Comparison of ENCODE assay signal across 25 cellular contexts in genomic region chr1:81600878-81601658, GRCh38.
DNase-seq lines count a peak whose midpoint lies in the region; ATAC-seq, FAIRE-seq and TF ChIP-seq lines count a peak whose summit lies in the region.
"Had no signal": no experiment of that assay in that cellular context is flagged by ENCODE, and none has a peak within 500 bp of the region (broad histone marks: within the 10 kb centered on the region; RNA-seq: fewer than 3 reads in every experiment).

No MANE protein-coding gene starts in this region.

- TF ChIP-seq CTCF in A673 (conservative IDR thresholded peaks at IDR 0.05; ENCODE audit: low read depth, low read length): no peak

- no CpG with 5 or more reads among the region's 3 CpGs for WGBS in mesendoderm (ENCODE audit: extremely low coverage, insufficient coverage, low lambda C conversion rate)

- H2BK15ac ChIP-seq in mesendoderm (replicated peaks; ENCODE audit: low read depth): no peak overlapping the region

- intact Hi-C loops in A673 (cut with micrococcal nuclease; ENCODE audit: unreplicated experiment): no loop called here

- H3K4ac ChIP-seq in mesendoderm (ENCODE audit: low read depth, low read length): no peak overlapping the region

- H3K23ac ChIP-seq in mesendoderm (ENCODE audit: low read length): no peak overlapping the region

- H3K18ac ChIP-seq in mesendoderm (ENCODE audit: low read length): no peak overlapping the region

- no peak overlapping the region for H2BK5ac ChIP-seq in mesendoderm (ENCODE audit: low read length)

- ATAC-seq in HG02973 (IDR thresholded peaks at IDR 0.05; ENCODE audit: unreplicated experiment): peak; percentile 65
- no peak for ATAC-seq in GM18861 (IDR thresholded peaks at IDR 0.05; ENCODE audit: unreplicated experiment)
- ATAC-seq in HG03175 (IDR thresholded peaks at IDR 0.05; ENCODE audit: unreplicated experiment): no peak
- ATAC-seq: gastrocnemius medialis, HepG2, right cardiac atrium had no signal

- H3K4me1 ChIP-seq in A673 (ENCODE audit: insufficient read depth, low read length, poor library complexity, severe bottlenecking): no peaks in the 10 kb centered on the region
- no peaks in the 10 kb centered on the region for H3K4me1 ChIP-seq in mesendoderm (ENCODE audit: control insufficient read depth, low read depth, low read length)
- H3K4me1 ChIP-seq: gastrocnemius medialis, suprapubic skin, uterus had no signal

- no peak overlapping the region for H3K9ac ChIP-seq in mesendoderm (ENCODE audit: low read length)

- BruUV-seq in A673 (replicated peaks; lab: Mats Ljungman, UMichigan): no TSS peak

- H4K5ac ChIP-seq in mesendoderm (ENCODE audit: low read length): no peak overlapping the region

- no peaks in the 10 kb centered on the region for H3K9me3 ChIP-seq in A673 (ENCODE audit: low read depth, low read length, poor library complexity, severe bottlenecking)
- H3K9me3 ChIP-seq: gastrocnemius medialis, HAP-1, suprapubic skin, uterus had no signal

- H3K27me3 ChIP-seq in A673 (replicated peaks; ENCODE audit: insufficient read depth, low read depth, low read length, poor library complexity) (no peaks in the 10 kb centered on the region), mesendoderm (ENCODE audit: insufficient read depth, low read length, poor library complexity) (no peaks in the 10 kb centered on the region)
- H3K27me3 ChIP-seq: gastrocnemius medialis, hepatocyte, suprapubic skin, uterus had no signal

- POLR2A ChIA-PET in A673 (lab: Charles Lee; ENCODE audit: low non-redundant PET): no interaction called here

- no peaks in the 10 kb centered on the region for H3K79me1 ChIP-seq in mesendoderm (ENCODE audit: low read length)

- no peaks in the 10 kb centered on the region for H3K79me2 ChIP-seq in mesendoderm (ENCODE audit: control insufficient read depth, insufficient read depth, low read length)
- H3K79me2 ChIP-seq: hepatocyte had no signal

- H2BK120ac ChIP-seq in mesendoderm (ENCODE audit: low read depth, low read length): no peak overlapping the region

- H4K8ac ChIP-seq in mesendoderm (ENCODE audit: low read depth, low read length): no peak overlapping the region

- CTCF ChIA-PET in A673 (lab: Charles Lee): no interaction called here

- peak; percentile 4 for DNase-seq in A673 (ENCODE audit: low spot score)
- no peak for DNase-seq in GM19239 (ENCODE audit: insufficient read length, low spot score)
- DNase-seq in mesendoderm: peak; percentile 37
- DNase-seq in globus pallidus (ENCODE audit: low spot score): no peak
- no peak for DNase-seq in NCI-H128 (lab: John Stamatoyannopoulos, UW; ENCODE audit: unreplicated experiment)
- DNase-seq: activated B cell treated with CpG ODN at 0.5 μM for 24 hours; activated CD4-positive, alpha-beta T cell treated with anti-CD3 and anti-CD28 coated beads, Interleukin-2, amount 10 ng/mL, durations not matched to agents 7 days and 5 days; activated effector memory CD4-positive, alpha-beta T cell treated with anti-CD3 and anti-CD28 coated beads, Interleukin-2, amount 50 U/mL, for 16 hours; CD4-positive, alpha-beta T cell; gastrocnemius medialis; NCI-H1436; NCI-H2171; NCI-H82; right cardiac atrium; RPMI8226; stimulated activated CD4-positive, alpha-beta T cell treated with anti-CD3 and anti-CD28 coated beads, Interleukin-1b, Interleukin-23, amount 100 ng/mL, for 48 hours; stimulated activated naive CD4-positive, alpha-beta T cell treated with Interleukin-2 at 50 U/mL for 16 hours; uterus had no signal

- no peak overlapping the region for H2AK5ac ChIP-seq in mesendoderm (ENCODE audit: low read length)

- H3K56ac ChIP-seq in mesendoderm (ENCODE audit: low read length): no peak overlapping the region

- no peak overlapping the region for H3K27ac ChIP-seq in A673 (ENCODE audit: low read depth, low read length, poor library complexity, severe bottlenecking)
- H3K27ac ChIP-seq in mesendoderm (ENCODE audit: low read depth, low read length): no peak overlapping the region
- H3K27ac ChIP-seq: gastrocnemius medialis, hepatocyte, suprapubic skin, uterus had no signal

- H3K36me3 ChIP-seq in A673 (ENCODE audit: insufficient read depth, low read length, poor library complexity, severe bottlenecking) (no peaks in the 10 kb centered on the region), mesendoderm (ENCODE audit: control insufficient read depth, insufficient read depth, low read length) (no peaks in the 10 kb centered on the region)
- H3K36me3 ChIP-seq: gastrocnemius medialis, HAP-1, suprapubic skin, uterus had no signal

- FAIRE-seq in GM19239 (lab: Jason Lieb, UNC): peak; percentile 68
- FAIRE-seq: HepG2 had no signal

- no peak overlapping the region for H3K4me3 ChIP-seq in A673 (ENCODE audit: low read depth, low read length, poor library complexity, severe bottlenecking)
- H3K4me3 ChIP-seq in mesendoderm (ENCODE audit: low read length): no peak overlapping the region
- H3K4me3 ChIP-seq: gastrocnemius medialis, HAP-1, hepatocyte, suprapubic skin, uterus had no signal

- H3K4me2 ChIP-seq in mesendoderm (ENCODE audit: low read length): no peak overlapping the region
- H3K4me2 ChIP-seq: hepatocyte had no signal

Comparison
In these comparisons a context has a peak if more than half of its experiments do, and no peak if none do; other contexts are left out.
1. DNase-seq: peak in A673 (single experiment) and mesendoderm (single experiment); none in GM19239 (single experiment), globus pallidus (single experiment) and NCI-H128 (single experiment).